In genomic region chr14:53766106-53766505, GRCh38 we compare ENCODE assay signal across 25 cellular contexts.
"Had no signal": no experiment of that assay in that cellular context is flagged by ENCODE, and none has a peak within 500 bp of the region (broad histone marks: within the 10 kb centered on the region; RNA-seq: fewer than 3 reads in every experiment).

No MANE protein-coding gene starts in this region.

- DNase-seq: activated CD4-positive, alpha-beta T cell treated with anti-CD3 and anti-CD28 coated beads, Interleukin-2, amount 10 ng/mL, durations not matched to agents 24 days and 14 days; activated CD4-positive, alpha-beta T cell treated with anti-CD3 and anti-CD28 coated beads, Interleukin-2, amount 50 U/mL, for 4 hours; activated CD8-positive, alpha-beta T cell treated with anti-CD3 and anti-CD28 coated beads for 36 hours; activated gamma-delta T cell; activated naive CD4-positive, alpha-beta T cell treated with Interleukin-2 at 50 U/mL for 16 hours; activated naive CD8-positive, alpha-beta T cell treated with anti-CD3 and anti-CD28 coated beads, Interleukin-2, amount 10 ng/mL, durations not matched to agents 7 days and 5 days; activated T-cell treated with anti-CD3 and anti-CD28 coated beads, Interleukin-2, amount 50 U/mL, for 1 hour; activated T-cell treated with anti-CD3 and anti-CD28 coated beads, Interleukin-2, amount 50 U/mL, for 72 hours; amygdala; Kasumi-1; MG63; NCI-H1048; NCI-H1105 treated with DMSO at 0.1 percent for 48 hours; NCI-H1436; NCI-H1694; NCI-H1930; NCI-H345; NCI-H524 treated with DMSO at 0.1 percent for 48 hours; Peyer's patch; RPMI8226; SHP77 treated with DMSO at 0.1 percent for 48 hours; SK-N-SH had no signal

- H3K4me3 ChIP-seq: ascending aorta, MG63, Peyer's patch, SJSA1 had no signal

- ATAC-seq: activated CD8-positive, alpha-beta T cell treated with anti-CD3 and anti-CD28 coated beads for 36 hours; activated T-cell treated with anti-CD3 and anti-CD28 coated beads, Interleukin-2, amount 50 U/mL, for 72 hours; activated T-helper 17 cell treated with anti-CD3 and anti-CD28 coated beads, Interleukin-2, amount 50 U/mL, for 72 hours had no signal
